In the genomic region with DNA sequence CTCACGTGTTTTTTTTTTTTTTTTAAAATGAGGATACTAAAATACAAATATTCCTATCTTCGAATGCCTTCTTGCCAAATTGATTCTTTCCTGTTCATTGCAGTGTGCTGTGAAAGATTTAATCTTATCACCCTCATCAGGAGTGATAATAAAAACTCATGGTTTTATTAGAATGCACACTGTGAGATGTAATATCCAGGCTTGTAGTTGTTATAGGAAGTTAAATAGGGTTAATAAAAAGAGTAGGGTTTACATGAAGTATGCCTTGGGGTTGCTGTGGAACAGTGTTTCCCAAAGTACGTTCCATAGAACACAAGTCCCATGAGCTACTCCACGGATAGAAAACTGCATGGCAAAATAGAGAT, we compare ENCODE assay signal across 17 cellular contexts.
"Had no signal": no experiment of that assay in that cellular context is flagged by ENCODE, and none has a peak within 500 bp of the region (broad histone marks: within the 10 kb centered on the region; RNA-seq: fewer than 3 reads in every experiment).

No MANE protein-coding gene starts in this region.

- DNase-seq: activated CD4-positive, alpha-beta memory T cell treated with anti-CD3 and anti-CD28 coated beads, Interleukin-2, amount 10 ng/mL, durations not matched to agents 7 days and 5 days; activated CD4-positive, alpha-beta T cell treated with anti-CD3 and anti-CD28 coated beads for 36 hours; activated gamma-delta T cell; activated naive CD8-positive, alpha-beta T cell treated with anti-CD3 and anti-CD28 coated beads for 36 hours; activated T-cell treated with anti-CD3 and anti-CD28 coated beads, Interleukin-2, amount 50 U/mL, for 48 hours; colonic mucosa; effector CD4-positive, alpha-beta T cell; kidney; left ventricle myocardium superior; stimulated activated CD4-positive, alpha-beta T cell treated with anti-CD3 and anti-CD28 coated beads, Interleukin-4, amount 100 ng/mL, for 1 hour; testis; upper lobe of right lung; WERI-Rb-1 had no signal

- FAIRE-seq: kidney had no signal

- H3K9me3 Mint-ChIP-seq: stimulated activated naive CD8-positive, alpha-beta T cell treated with anti-CD3 and anti-CD28 coated beads, Interleukin-15, Interleukin-2, amounts not matched to agents 100 ng/mL and 50 ng/mL, for 24 hours had no signal

- H3K27ac Mint-ChIP-seq: activated CD4-positive, alpha-beta memory T cell treated with anti-CD3 and anti-CD28 coated beads, Interleukin-2, amount 10 ng/mL, durations not matched to agents 7 days and 5 days; activated CD4-positive, alpha-beta T cell treated with anti-CD3 and anti-CD28 coated beads for 36 hours; activated naive CD8-positive, alpha-beta T cell treated with anti-CD3 and anti-CD28 coated beads for 36 hours; stimulated activated naive CD8-positive, alpha-beta T cell treated with anti-CD3 and anti-CD28 coated beads, Interleukin-15, Interleukin-2, amounts not matched to agents 100 ng/mL and 50 ng/mL, for 24 hours had no signal

- H3K9me3 ChIP-seq: colonic mucosa, neutrophil, prostate gland, testis, upper lobe of right lung had no signal

- H3K4me1 ChIP-seq: colonic mucosa, gastroesophageal sphincter, prostate gland, testis had no signal

- H3K27ac ChIP-seq: colonic mucosa, gastroesophageal sphincter, neutrophil, prostate gland, testis, upper lobe of right lung, WERI-Rb-1 had no signal

- H3K36me3 Mint-ChIP-seq: activated naive CD8-positive, alpha-beta T cell treated with anti-CD3 and anti-CD28 coated beads for 36 hours had no signal

- H3K4me3 ChIP-seq: colonic mucosa, gastroesophageal sphincter, prostate gland, testis, upper lobe of right lung had no signal

- H3K4me3 Mint-ChIP-seq: activated CD4-positive, alpha-beta memory T cell treated with anti-CD3 and anti-CD28 coated beads, Interleukin-2, amount 10 ng/mL, durations not matched to agents 7 days and 5 days; activated CD4-positive, alpha-beta T cell treated with anti-CD3 and anti-CD28 coated beads for 36 hours; activated naive CD8-positive, alpha-beta T cell treated with anti-CD3 and anti-CD28 coated beads for 36 hours; stimulated activated naive CD8-positive, alpha-beta T cell treated with anti-CD3 and anti-CD28 coated beads, Interleukin-15, Interleukin-2, amounts not matched to agents 100 ng/mL and 50 ng/mL, for 24 hours had no signal

- H3K27me3 ChIP-seq: colonic mucosa, testis, upper lobe of right lung had no signal

- H3K27me3 Mint-ChIP-seq: activated CD4-positive, alpha-beta memory T cell treated with anti-CD3 and anti-CD28 coated beads, Interleukin-2, amount 10 ng/mL, durations not matched to agents 7 days and 5 days; activated CD4-positive, alpha-beta T cell treated with anti-CD3 and anti-CD28 coated beads for 36 hours; activated naive CD8-positive, alpha-beta T cell treated with anti-CD3 and anti-CD28 coated beads for 36 hours; stimulated activated naive CD8-positive, alpha-beta T cell treated with anti-CD3 and anti-CD28 coated beads, Interleukin-15, Interleukin-2, amounts not matched to agents 100 ng/mL and 50 ng/mL, for 24 hours had no signal

- H3K36me3 ChIP-seq: colonic mucosa, gastroesophageal sphincter, neutrophil, prostate gland, upper lobe of right lung, WERI-Rb-1 had no signal
